Comparison of ENCODE assay signal across 10 cellular contexts in genomic region chr1:32339363-32339978, GRCh38. TPM values are rescaled to one million over a fixed set of nuclear protein-coding genes. Genes with fewer than 3 reads are reported as not detected.
DNase-seq lines count a peak whose midpoint lies in the region; ATAC-seq lines count a peak whose summit lies in the region.
"Had no signal": no experiment of that assay in that cellular context is flagged by ENCODE, and none has a peak within 500 bp of the region (broad histone marks: within the 10 kb centered on the region; RNA-seq: fewer than 3 reads in every experiment).

No MANE protein-coding gene starts in this region.

- H3K9me2 ChIP-seq in GM23248 (ENCODE audit: insufficient read depth), result no peaks in the 10 kb centered on the region

- peaks cover 9% of the 10 kb centered on the region; the same call in 1 of the 2 replicates for H3F3A ChIP-seq in GM23248 (ENCODE audit: insufficient read depth)

- no peak overlapping the region for H3K27ac ChIP-seq in CD4-positive, CD25-positive, alpha-beta regulatory T cell (ENCODE audit: insufficient read depth, low read length, poor library complexity, severe bottlenecking)
- H3K27ac ChIP-seq in GM23248, result no peak overlapping the region

- no peak overlapping the region for H3K4me3 Mint-ChIP-seq in CD4-positive, CD25-positive, alpha-beta regulatory T cell
- no peak overlapping the region for H3K4me3 Mint-ChIP-seq in effector memory CD8-positive, alpha-beta T cell

- DNase-seq in CD4-positive, CD25-positive, alpha-beta regulatory T cell, result no peak
- DNase-seq in GM23248, result peak; percentile 78
- DNase-seq in activated CD4-positive, alpha-beta T cell treated with anti-CD3 and anti-CD28 coated beads, Interleukin-2, amount 50 U/mL, for 48 hours, result peak; percentile 50 to 65
- DNase-seq in iris pigment epithelial cell (ENCODE audit: low read depth), result peak; percentile 79
- DNase-seq in effector memory CD8-positive, alpha-beta T cell, result no peak
- no peak for DNase-seq in NCI-H2029 treated with DMSO at 0.1 percent for 48 hours (lab: John Stamatoyannopoulos, UW)
- DNase-seq: NCI-H1092 treated with DMSO at 0.1 percent for 48 hours had no signal

- no peak overlapping the region for H2AFZ ChIP-seq in GM23248

- no peaks in the 10 kb centered on the region for H3K79me2 ChIP-seq in GM23248 (ENCODE audit: insufficient read depth)

- 22 to 36% methylated on average over 3 to 5 of the region's 5 CpGs for WGBS in GM23248 (ENCODE audit: low coverage in 1 of 2, low lambda C conversion rate in 2 of 2, missing lambda C conversion rate in 2 of 2), 2 experiments

- peaks cover 5% of the 10 kb centered on the region for H3K27me3 Mint-ChIP-seq in CD4-positive, CD25-positive, alpha-beta regulatory T cell
- H3K27me3 Mint-ChIP-seq in effector memory CD8-positive, alpha-beta T cell, result no peaks in the 10 kb centered on the region

- H3K9me3 Mint-ChIP-seq in CD4-positive, CD25-positive, alpha-beta regulatory T cell, result no peaks in the 10 kb centered on the region
- H3K9me3 Mint-ChIP-seq in effector memory CD8-positive, alpha-beta T cell, result no peaks in the 10 kb centered on the region

- no peaks in the 10 kb centered on the region for H3K36me3 Mint-ChIP-seq in CD4-positive, CD25-positive, alpha-beta regulatory T cell
- H3K36me3 Mint-ChIP-seq in effector memory CD8-positive, alpha-beta T cell (ENCODE audit: insufficient read depth), result peaks cover 13% of the 10 kb centered on the region

- no peaks in the 10 kb centered on the region for H3K36me3 ChIP-seq in CD4-positive, CD25-positive, alpha-beta regulatory T cell (ENCODE audit: control insufficient read depth, insufficient read depth, low read length)
- no peaks in the 10 kb centered on the region for H3K36me3 ChIP-seq in GM23248 (ENCODE audit: low read depth)

- peaks cover 0 to 32% (median 18%) of the 10 kb centered on the region in 4 donors for H3K4me1 Mint-ChIP-seq in CD4-positive, CD25-positive, alpha-beta regulatory T cell
- peaks cover 28 to 33% of the 10 kb centered on the region in 2 donors for H3K4me1 Mint-ChIP-seq in effector memory CD8-positive, alpha-beta T cell (ENCODE audit: low read depth in 2 of 2)

- H3K9ac ChIP-seq in GM23248, result no peak overlapping the region

- H3K4me3 ChIP-seq in CD4-positive, CD25-positive, alpha-beta regulatory T cell (ENCODE audit: low read depth, low read length), result no peak overlapping the region
- H3K4me3 ChIP-seq in GM23248, result no peak overlapping the region

- ATAC-seq in CD4-positive, CD25-positive, alpha-beta regulatory T cell (ENCODE audit: low read depth in 2 of 2), result peak; percentile 9 to 21
- ATAC-seq in HG03442 (IDR thresholded peaks at IDR 0.05; ENCODE audit: unreplicated experiment), result no peak
- no peak for ATAC-seq in effector memory CD8-positive, alpha-beta T cell (replicated peaks)
- no peak for ATAC-seq in HG03354 (IDR thresholded peaks at IDR 0.05; ENCODE audit: poor library complexity, severe bottlenecking, unreplicated experiment)

- in situ Hi-C loops in GM23248 (cut with MboI), result no loop called here

- H4K20me1 ChIP-seq in GM23248 (ENCODE audit: insufficient read depth), result no peaks in the 10 kb centered on the region

- no peaks in the 10 kb centered on the region for H3K9me3 ChIP-seq in CD4-positive, CD25-positive, alpha-beta regulatory T cell (ENCODE audit: control insufficient read depth in 2 of 2, low read length in 2 of 2)
- H3K9me3 ChIP-seq in GM23248 (ENCODE audit: low read depth), result no peaks in the 10 kb centered on the region

- peaks cover 28% of the 10 kb centered on the region for H3K4me1 ChIP-seq in CD4-positive, CD25-positive, alpha-beta regulatory T cell (ENCODE audit: control insufficient read depth, insufficient read depth, low read length, poor library complexity, severe bottlenecking)
- H3K4me1 ChIP-seq in GM23248 (ENCODE audit: insufficient read depth), result peaks cover 13% of the 10 kb centered on the region; the same call in 1 of the 2 replicates

- H3K4me2 ChIP-seq in GM23248 (ENCODE audit: unreplicated experiment), result no peak overlapping the region

- H3K27me3 ChIP-seq in CD4-positive, CD25-positive, alpha-beta regulatory T cell (ENCODE audit: control insufficient read depth, insufficient read depth, low read length), result no peaks in the 10 kb centered on the region
- H3K27me3 ChIP-seq in GM23248 (replicated peaks; ENCODE audit: insufficient read depth), result no peaks in the 10 kb centered on the region

- peak overlapping the region in 2 of 3 donors; percentile 22 to 92 for H3K27ac Mint-ChIP-seq in CD4-positive, CD25-positive, alpha-beta regulatory T cell
- no peak overlapping the region for H3K27ac Mint-ChIP-seq in effector memory CD8-positive, alpha-beta T cell

RNA-seq across cellular contexts. Expression of gene MARCKSL1, which starts 3.4 kb away (rescaled TPM):
- 27.5 TPM for total RNA-seq in CD4-positive, CD25-positive, alpha-beta regulatory T cell
- 10 to 100 TPM; 34.4 to 59.4 (median 48.7) TPM for polyA plus RNA-seq in CD4-positive, CD25-positive, alpha-beta regulatory T cell
- 13.5 and 16.6 TPM in 2 replicates for total RNA-seq in GM23248 (2014; rRNA removed; shearing (Covaris generic))
- polyA plus RNA-seq in GM23248 (2016; fragmentation: Nextera tagmentation; extraction: Ambion mirVana), result 22.1 and 22.2 TPM in 2 replicates

RNA-seq across cellular contexts. Expression of gene FAM229A, which starts 22.8 kb away (rescaled TPM):
- total RNA-seq in CD4-positive, CD25-positive, alpha-beta regulatory T cell, result 43.2 TPM
- polyA plus RNA-seq in CD4-positive, CD25-positive, alpha-beta regulatory T cell, result under 1 TPM in 2 of 4 donors, not detected in 2; 0.14 to 0.31 TPM
- 1.1 and 3.2 TPM in 2 replicates for total RNA-seq in GM23248 (2014; rRNA removed; shearing (Covaris generic))
- 2.9 and 3.1 TPM in 2 replicates for polyA plus RNA-seq in GM23248 (2016; fragmentation: Nextera tagmentation; extraction: Ambion mirVana)

RNA-seq across cellular contexts. Expression of gene TSSK3, which starts 22.9 kb away (rescaled TPM):
- total RNA-seq in CD4-positive, CD25-positive, alpha-beta regulatory T cell, result 0.76 TPM
- polyA plus RNA-seq in CD4-positive, CD25-positive, alpha-beta regulatory T cell, result 1 to 10 TPM in 2 of 4 donors, not detected in 2; 1.1 to 1.9 TPM
- total RNA-seq in GM23248 (2014; rRNA removed; shearing (Covaris generic)), result 0.22 TPM in 1 of 2 replicates, not detected in the other
- polyA plus RNA-seq in GM23248 (2016; fragmentation: Nextera tagmentation; extraction: Ambion mirVana), result 0.47 TPM in 1 of 2 replicates, not detected in the other
- polyA plus RNA-seq: neural cell had no signal

RNA-seq across cellular contexts. Expression of gene HDAC1, which starts 47.6 kb away (rescaled TPM):
- total RNA-seq in CD4-positive, CD25-positive, alpha-beta regulatory T cell, result 98.2 TPM
- polyA plus RNA-seq in CD4-positive, CD25-positive, alpha-beta regulatory T cell, result 100 to 1,000 TPM; 132 to 150 (median 147) TPM
- total RNA-seq in GM23248 (2014; rRNA removed; shearing (Covaris generic)), result 52.5 and 58.5 TPM in 2 replicates
- 53.8 and 56.9 TPM in 2 replicates for polyA plus RNA-seq in GM23248 (2016; fragmentation: Nextera tagmentation; extraction: Ambion mirVana)

RNA-seq across cellular contexts. Expression of gene BSDC1, which starts 54.8 kb away (rescaled TPM):
- 198 TPM for total RNA-seq in CD4-positive, CD25-positive, alpha-beta regulatory T cell
- 10 to 100 TPM; 27.3 to 45.4 (median 40.1) TPM for polyA plus RNA-seq in CD4-positive, CD25-positive, alpha-beta regulatory T cell
- total RNA-seq in GM23248 (2014; rRNA removed; shearing (Covaris generic)), result 83.8 and 94.9 TPM in 2 replicates
- polyA plus RNA-seq in GM23248 (2016; fragmentation: Nextera tagmentation; extraction: Ambion mirVana), result 47.5 and 47.8 TPM in 2 replicates

Comparison
In these comparisons a context has a peak if more than half of its experiments do, and no peak if none do; other contexts are left out.
1. ATAC-seq: peak in CD4-positive, CD25-positive, alpha-beta regulatory T cell (2 of 2); none in HG03442 (single experiment), effector memory CD8-positive, alpha-beta T cell (single experiment) and HG03354 (single experiment).
2. DNase-seq: peak in GM23248 (single experiment), activated CD4-positive, alpha-beta T cell treated with anti-CD3 and anti-CD28 coated beads, Interleukin-2, amount 50 U/mL, for 48 hours (2 of 2) and iris pigment epithelial cell (single experiment); none in CD4-positive, CD25-positive, alpha-beta regulatory T cell (0 of 3), effector memory CD8-positive, alpha-beta T cell (0 of 3) and NCI-H2029 treated with DMSO at 0.1 percent for 48 hours (single experiment).
3. H3K27ac Mint-ChIP-seq: peak in CD4-positive, CD25-positive, alpha-beta regulatory T cell (2 of 3); none in effector memory CD8-positive, alpha-beta T cell (0 of 2).
4. RNA of gene FAM229A, which starts 22.8 kb away (total RNA-seq): 43.2 TPM in CD4-positive, CD25-positive, alpha-beta regulatory T cell (single experiment); 1.1 to 3.2 TPM in GM23248; every median in the first group is over 10 times any median in the second.